ENCODE assay signal across 8 cellular contexts in genomic region chr20:57399587-57400261, GRCh38. TPM values are rescaled to one million over a fixed set of nuclear protein-coding genes. Genes with fewer than 3 reads are reported as not detected.
DNase-seq lines count a peak whose midpoint lies in the region; ATAC-seq and TF ChIP-seq lines count a peak whose summit lies in the region.

No MANE protein-coding gene starts in this region.

- no peak overlapping the region for H4K5ac ChIP-seq in IMR-90 (ENCODE audit: low read depth, low read length)

- peaks cover 1% of the 10 kb centered on the region for H3K36me3 Mint-ChIP-seq in chondrocyte (ENCODE audit: low read depth)

- POLR2A ChIA-PET in IMR-90 (lab: Charles Lee; ENCODE audit: unreplicated experiment), result no interaction called here
- POLR2A ChIA-PET in PC-3 (lab: Charles Lee; ENCODE audit: unreplicated experiment), result no interaction called here

- ATAC-seq in GM19351 (IDR thresholded peaks at IDR 0.05; ENCODE audit: unreplicated experiment), result peak; percentile 27
- no peak for ATAC-seq in IMR-90 (ENCODE audit: low read depth)
- peak in 3 of 4 donors; percentile 20 to 25 (median 24) for ATAC-seq in psoas muscle
- ATAC-seq in PC-3, result no peak

- no peak overlapping the region for H3K4ac ChIP-seq in IMR-90 (ENCODE audit: low read depth, low read length)

- DNase-seq in IMR-90 (peak; percentile 16), chondrocyte (ENCODE audit: low spot score) (peak; percentile 81), psoas muscle (peak; percentile 41 to 76), NCI-H187 (lab: John Stamatoyannopoulos, UW) (no peak), DMS153 treated with DMSO at 0.1 percent for 48 hours (lab: John Stamatoyannopoulos, UW; ENCODE audit: unreplicated experiment) (no peak), PC-3 (no peak)

- no peak overlapping the region for H4K8ac ChIP-seq in IMR-90 (ENCODE audit: low read depth in 2 of 2, low read length in 2 of 2)

- peak overlapping the region; percentile 95 to 100 (median 99) for H3K4me2 ChIP-seq in BLaER1 treated with 17β-estradiol and CSF1 and Interleukin-3, amounts not matched to agents 10 nM and 100 nM
- H3K4me2 ChIP-seq in IMR-90 (ENCODE audit: low read depth, low read length), result no peak overlapping the region
- no peak overlapping the region for H3K4me2 ChIP-seq in PC-3 (ENCODE audit: low read length)

- H2AFZ ChIP-seq in IMR-90 (replicated peaks; ENCODE audit: low read length, poor library complexity) (no peak overlapping the region), PC-3 (ENCODE audit: low read length) (no peak overlapping the region)

- H3K4me3 Mint-ChIP-seq in chondrocyte (ENCODE audit: unreplicated experiment), result no peak overlapping the region

- TF ChIP-seq CTCF in IMR-90 (conservative IDR thresholded peaks at IDR 0.05; ENCODE audit: low read depth, low read length) (no peak), chondrocyte (IDR thresholded peaks at IDR 0.05) (no peak), psoas muscle (IDR thresholded peaks at IDR 0.05) (no peak), PC-3 (conservative IDR thresholded peaks at IDR 0.05; ENCODE audit: low read depth, low read length) (no peak)

- no peak for TF ChIP-seq POLR2A in IMR-90 (IDR thresholded peaks at IDR 0.05; ENCODE audit: low read depth, low read length)

- peak overlapping the region; percentile 4 to 100 (median 93); a peak in 18 of 20 replicates for H3K4me3 ChIP-seq in BLaER1 treated with 17β-estradiol and CSF1 and Interleukin-3, amounts not matched to agents 10 nM and 100 nM
- H3K4me3 ChIP-seq in IMR-90 (ENCODE audit: insufficient read depth, low read depth, low read length), result no peak overlapping the region
- peak overlapping the region; percentile 77 for H3K4me3 ChIP-seq in psoas muscle
- H3K4me3 ChIP-seq in PC-3 (ENCODE audit: low read length), result no peak overlapping the region

- CTCF ChIA-PET in IMR-90 (lab: Yijun Ruan, JAX), result no interaction called here
- CTCF ChIA-PET in PC-3 (lab: Charles Lee), result no interaction called here

- H3K9me1 ChIP-seq in IMR-90 (ENCODE audit: insufficient read depth, low read length), result no peaks in the 10 kb centered on the region

- H3K27me3 ChIP-seq in BLaER1 treated with 17β-estradiol and CSF1 and Interleukin-3, amounts not matched to agents 10 nM and 100 nM, result no peaks in the 10 kb centered on the region
- H3K27me3 ChIP-seq in IMR-90 (ENCODE audit: control insufficient read depth, insufficient read depth, low read length) (no peaks in the 10 kb centered on the region), psoas muscle (ENCODE audit: insufficient read depth in 3 of 3, low read length in 2 of 3) (no peaks in the 10 kb centered on the region), PC-3 (ENCODE audit: low read length) (no peaks in the 10 kb centered on the region)

- H3K56ac ChIP-seq in IMR-90 (ENCODE audit: extremely low read depth, insufficient read depth, low read length), result no peak overlapping the region

- peak overlapping the region; percentile 74 for H3K27ac Mint-ChIP-seq in chondrocyte (ENCODE audit: unreplicated experiment)

- peaks cover 14% of the 10 kb centered on the region for H3K79me2 ChIP-seq in PC-3 (ENCODE audit: low read length)

- peaks cover 85 to 100% (median 100%) of the 10 kb centered on the region in 10 experiments for H3K4me1 ChIP-seq in BLaER1 treated with 17β-estradiol and CSF1 and Interleukin-3, amounts not matched to agents 10 nM and 100 nM
- H3K4me1 ChIP-seq in IMR-90 (ENCODE audit: control insufficient read depth, insufficient read depth, low read length) (peaks cover 6% of the 10 kb centered on the region; the same call in 1 of the 2 replicates), psoas muscle (peaks cover 89% of the 10 kb centered on the region), PC-3 (ENCODE audit: insufficient read depth, low read length) (no peaks in the 10 kb centered on the region)

- BruUV-seq in IMR-90 (replicated peaks; lab: Mats Ljungman, UMichigan), result no TSS peak
- BruUV-seq in PC-3 (replicated peaks; lab: Mats Ljungman, UMichigan), result no TSS peak

- no peaks in the 10 kb centered on the region for H3F3A ChIP-seq in PC-3 (ENCODE audit: low read length, unreplicated experiment)

- 92% methylated on average over 5 of the region's 23 CpGs; no CpG with 5 or more reads in 1 of the 2 experiments for WGBS in IMR-90 (ENCODE audit: extremely low coverage in 2 of 2, insufficient read length in 1 of 2), 2 experiments
- 24 to 43% (median 27%) methylated on average over 22 to 23 of the region's 23 CpGs for WGBS in psoas muscle, 3 donors

- H2BK20ac ChIP-seq in IMR-90 (ENCODE audit: low read depth, low read length), result no peak overlapping the region

- H3K9me3 ChIP-seq in BLaER1 treated with 17β-estradiol and CSF1 and Interleukin-3, amounts not matched to agents 10 nM and 100 nM (replicated peaks in 1 of 11), result no peaks in the 10 kb centered on the region
- no peaks in the 10 kb centered on the region for H3K9me3 ChIP-seq in IMR-90 (ENCODE audit: control insufficient read depth, insufficient read depth, low read length)
- H3K9me3 ChIP-seq in psoas muscle, result no peaks in the 10 kb centered on the region
- no peaks in the 10 kb centered on the region for H3K9me3 ChIP-seq in PC-3 (ENCODE audit: low read length)

- H3K14ac ChIP-seq in IMR-90 (replicated peaks; ENCODE audit: low read depth, low read length), result no peak overlapping the region

- H3K79me1 ChIP-seq in IMR-90 (ENCODE audit: low read depth in 1 of 2, low read length in 2 of 2), result peaks cover 0 to 3% of the 10 kb centered on the region in 2 experiments; a peak in 1 of 4 replicates

- dilution Hi-C loops in IMR-90 (cut with HindIII; ENCODE audit: low sequenced_read_pairs, unreplicated experiment), result no loop called here

- peaks cover 74 to 100% (median 99%) of the 10 kb centered on the region in 11 experiments for H3K36me3 ChIP-seq in BLaER1 treated with 17β-estradiol and CSF1 and Interleukin-3, amounts not matched to agents 10 nM and 100 nM
- peaks cover 30% of the 10 kb centered on the region for H3K36me3 ChIP-seq in IMR-90 (ENCODE audit: control insufficient read depth, insufficient read depth, low read length)
- peaks cover 4 to 54% of the 10 kb centered on the region in 2 donors for H3K36me3 ChIP-seq in psoas muscle (ENCODE audit: insufficient read depth in 1 of 2, low read depth in 1 of 2)
- peaks cover 52% of the 10 kb centered on the region; the same call in 1 of the 2 replicates for H3K36me3 ChIP-seq in PC-3 (ENCODE audit: low read depth, low read length)

- no peak overlapping the region for H2AK5ac ChIP-seq in IMR-90 (ENCODE audit: low read depth, low read length)

- H3K18ac ChIP-seq in IMR-90 (ENCODE audit: low read depth, low read length), result no peak overlapping the region

- no peak overlapping the region for H4K91ac ChIP-seq in IMR-90 (ENCODE audit: insufficient read depth, low read depth, low read length)

- H3K4me1 Mint-ChIP-seq in chondrocyte (ENCODE audit: low read depth), result peaks cover 29% of the 10 kb centered on the region

- no peaks in the 10 kb centered on the region for H3K9me3 Mint-ChIP-seq in chondrocyte (ENCODE audit: low read depth)

- H3K23ac ChIP-seq in IMR-90 (ENCODE audit: low read depth, low read length), result no peak overlapping the region

- no peak overlapping the region for H2BK15ac ChIP-seq in IMR-90 (ENCODE audit: low read depth, low read length)

- no peak overlapping the region for H2BK120ac ChIP-seq in IMR-90 (ENCODE audit: low read depth, low read length)

- intact Hi-C loops in IMR-90 (cut with micrococcal nuclease) (no loop called here), psoas muscle (cut with DNase I) (loop anchor here (2.0 to 5.0 kb wide), 2 partner anchors 35 to 38 kb away; no protein-coding TSS in a partner anchor), PC-3 (cut with micrococcal nuclease) (no loop called here)

- H4K20me1 ChIP-seq in BLaER1 treated with 17β-estradiol and CSF1 and Interleukin-3, amounts not matched to agents 10 nM and 100 nM, result peaks cover 100% of the 10 kb centered on the region in 11 experiments
- H4K20me1 ChIP-seq in IMR-90 (ENCODE audit: insufficient read depth, low read length) (no peaks in the 10 kb centered on the region; the same call in 1 of the 2 replicates), PC-3 (ENCODE audit: low read length) (no peaks in the 10 kb centered on the region)

- H2AK9ac ChIP-seq in IMR-90 (replicated peaks; ENCODE audit: low read depth, low read length, poor library complexity), result no peak overlapping the region

- in situ Hi-C loops in IMR-90 (cut with MboI; ENCODE audit: low sequenced_read_pairs), result loop anchor here (25.0 kb wide), 1 partner anchor 1638 kb away; the partner anchor contains the start of genes ATP5F1E and PRELID3B

- H3K27me3 Mint-ChIP-seq in chondrocyte (ENCODE audit: low read depth), result no peaks in the 10 kb centered on the region

- H3K27ac ChIP-seq in BLaER1 treated with 17β-estradiol and CSF1 and Interleukin-3, amounts not matched to agents 10 nM and 100 nM, result peak overlapping the region; percentile 9 to 98 (median 93); a peak in 21 of 22 replicates
- no peak overlapping the region for H3K27ac ChIP-seq in IMR-90 (ENCODE audit: insufficient read depth, low read length)
- peak overlapping the region; percentile 92 for H3K27ac ChIP-seq in psoas muscle
- no peak overlapping the region for H3K27ac ChIP-seq in PC-3 (ENCODE audit: low read length)

- peak overlapping the region; percentile 40 to 100 (median 98); a peak in 21 of 22 replicates for H3K9ac ChIP-seq in BLaER1 treated with 17β-estradiol and CSF1 and Interleukin-3, amounts not matched to agents 10 nM and 100 nM
- H3K9ac ChIP-seq in IMR-90 (ENCODE audit: low read depth, low read length) (no peak overlapping the region), PC-3 (ENCODE audit: low read length) (no peak overlapping the region)

- no peaks in the 10 kb centered on the region for H3K9me2 ChIP-seq in PC-3 (replicated peaks; ENCODE audit: low read length)

- no peak for TF ChIP-seq RAD21 in IMR-90 (IDR thresholded peaks at IDR 0.05; ENCODE audit: low read length)

- H2BK5ac ChIP-seq in IMR-90 (ENCODE audit: low read depth, low read length, poor library complexity, severe bottlenecking), result no peak overlapping the region

TF ChIP-seq in IMR-90, 13 proteins besides CTCF, POLR2A, EP300 and RAD21 (continues in another document):
- TF ChIP-seq BHLHE40 (IDR thresholded peaks at IDR 0.05; ENCODE audit: low read depth, low read length), result no peak

RNA-seq across cellular contexts. Expression of gene RBM38, which starts 8.5 kb away (rescaled TPM):
- total RNA-seq in IMR-90 (2012; rRNA removed), result 5.2 and 6.9 TPM in 2 replicates
- polyA plus RNA-seq in IMR-90 (2012; rRNA removed), result 11.9 and 14.6 TPM in 2 replicates
- polyA plus RNA-seq in IMR-90 (2012; cell fraction: cytosol; rRNA removed), result 9.7 and 20.7 TPM in 2 replicates
- 10.0 and 19.1 TPM in 2 replicates for polyA plus RNA-seq in IMR-90 (2012; cell fraction: nucleus; rRNA removed; ENCODE audit: low replicate concordance)
- total RNA-seq in chondrocyte, result 10.8 to 12.0 TPM (median 11.2 TPM) in 3 replicates
- 100 to 1,000 TPM in 2 of 4 donors, 10 to 100 TPM in 2; 73.2 to 202 (median 93.0) TPM for total RNA-seq in psoas muscle
- polyA plus RNA-seq in psoas muscle, result 100 to 1,000 TPM; 135 to 308 (median 144) TPM
- total RNA-seq in PC-3 (2014; rRNA removed), result 56.5 and 59.3 TPM in 2 replicates

RNA-seq across cellular contexts. Expression of gene RAE1, which starts 48.7 kb away (rescaled TPM):
- total RNA-seq in IMR-90 (2012; rRNA removed), result 32.5 and 32.8 TPM in 2 replicates
- polyA plus RNA-seq in IMR-90 (2012; rRNA removed), result 58.4 and 80.5 TPM in 2 replicates
- polyA plus RNA-seq in IMR-90 (2012; cell fraction: cytosol; rRNA removed), result 15.2 and 24.2 TPM in 2 replicates
- polyA plus RNA-seq in IMR-90 (2012; cell fraction: nucleus; rRNA removed; ENCODE audit: low replicate concordance), result 21.6 and 70.1 TPM in 2 replicates
- 17.6 to 22.3 TPM (median 19.0 TPM) in 3 replicates for total RNA-seq in chondrocyte
- total RNA-seq in psoas muscle, result 10 to 100 TPM in 3 of 4 donors, 1 to 10 TPM in 1; 9.1 to 17.3 (median 14.4) TPM
- 10 to 100 TPM; 13.9 to 23.6 (median 18.9) TPM for polyA plus RNA-seq in psoas muscle
- total RNA-seq in PC-3 (2014; rRNA removed), result 99.8 and 183 TPM in 2 replicates

Comparison
In these comparisons a context has a peak if more than half of its experiments do, and no peak if none do; other contexts are left out.
1. H3K27ac ChIP-seq: peak in BLaER1 treated with 17β-estradiol and CSF1 and Interleukin-3, amounts not matched to agents 10 nM and 100 nM (11 of 11) and psoas muscle (single experiment); none in IMR-90 (single experiment) and PC-3 (single experiment).
2. H3K4me2 ChIP-seq: peak in BLaER1 treated with 17β-estradiol and CSF1 and Interleukin-3, amounts not matched to agents 10 nM and 100 nM (11 of 11); none in IMR-90 (single experiment) and PC-3 (single experiment).
3. H3K4me3 ChIP-seq: peak in BLaER1 treated with 17β-estradiol and CSF1 and Interleukin-3, amounts not matched to agents 10 nM and 100 nM (10 of 10) and psoas muscle (single experiment); none in IMR-90 (single experiment) and PC-3 (single experiment).
4. H3K9ac ChIP-seq: peak in BLaER1 treated with 17β-estradiol and CSF1 and Interleukin-3, amounts not matched to agents 10 nM and 100 nM (11 of 11); none in IMR-90 (single experiment) and PC-3 (single experiment).
5. ATAC-seq: peak in GM19351 (single experiment) and psoas muscle (3 of 4); none in IMR-90 (single experiment) and PC-3 (single experiment).
6. DNase-seq: peak in IMR-90 (single experiment), chondrocyte (single experiment) and psoas muscle (2 of 2); none in NCI-H187 (0 of 2), DMS153 treated with DMSO at 0.1 percent for 48 hours (single experiment) and PC-3 (single experiment).
7. intact Hi-C loops: an anchor here in psoas muscle (2.0 to 5.0 kb wide); none called in IMR-90 and PC-3.